ENCODE assay signal across 15 cellular contexts in genomic region chr2:200435379-200435778, GRCh38.
"Had no signal": no experiment of that assay in that cellular context is flagged by ENCODE, and none has a peak within 500 bp of the region (broad histone marks: within the 10 kb centered on the region; RNA-seq: fewer than 3 reads in every experiment).

No MANE protein-coding gene starts in this region.

- H3K27me3 ChIP-seq: esophagus muscularis mucosa, gastroesophageal sphincter, ovary, tibial nerve, vagina had no signal

- H3K4me3 ChIP-seq: esophagus muscularis mucosa, gastroesophageal sphincter, ovary, skin epidermis, tibial nerve, vagina had no signal

- ATAC-seq: activated naive CD4-positive, alpha-beta T cell treated with anti-CD3 and anti-CD28 coated beads, Interleukin-2, amount 50 U/mL, for 72 hours; activated T-cell treated with anti-CD3 and anti-CD28 coated beads, Interleukin-2, amount 50 U/mL, for 4 hours; gastroesophageal sphincter; stimulated activated effector memory CD8-positive, alpha-beta T cell treated with anti-CD3 and anti-CD28 coated beads, Interleukin-12 subunit alpha, Interleukin-12 subunit beta, amount 100 ng/mL, for 72 hours had no signal

- DNase-seq: activated CD4-positive, alpha-beta memory T cell treated with anti-CD3 and anti-CD28 coated beads for 36 hours; activated CD4-positive, CD25-positive, alpha-beta regulatory T cell treated with anti-CD3 and anti-CD28 coated beads, Interleukin-2, amount 50 U/mL, for 72 hours; activated effector memory CD4-positive, alpha-beta T cell treated with anti-CD3 and anti-CD28 coated beads, Interleukin-2, amount 50 U/mL, for 16 hours; activated T-cell treated with anti-CD3 and anti-CD28 coated beads, Interleukin-2, amount 50 U/mL, for 4 hours; amygdala; ovary had no signal

- H3K36me3 ChIP-seq: ovary had no signal

- H3K4me1 ChIP-seq: esophagus muscularis mucosa, gastroesophageal sphincter had no signal

- H3K27ac Mint-ChIP-seq: activated CD4-positive, alpha-beta memory T cell treated with anti-CD3 and anti-CD28 coated beads for 36 hours; activated naive CD4-positive, alpha-beta T cell treated with anti-CD3 and anti-CD28 coated beads, Interleukin-2, amount 50 U/mL, for 72 hours; stimulated activated effector memory CD8-positive, alpha-beta T cell treated with anti-CD3 and anti-CD28 coated beads, Interleukin-12 subunit alpha, Interleukin-12 subunit beta, amount 100 ng/mL, for 72 hours; T-helper 2 cell treated with Interferon-gamma antibody and Interleukin-4, amounts not matched to agents 5 μg/mL and 100 μg/mL, for 36 hours had no signal

- H3K27ac ChIP-seq: esophagus muscularis mucosa, gastroesophageal sphincter, ovary, skin epidermis, tibial nerve, vagina had no signal

- H3K9me3 Mint-ChIP-seq: T-helper 2 cell treated with Interferon-gamma antibody and Interleukin-4, amounts not matched to agents 5 μg/mL and 100 μg/mL, for 36 hours had no signal

- H3K4me3 Mint-ChIP-seq: activated CD4-positive, alpha-beta memory T cell treated with anti-CD3 and anti-CD28 coated beads for 36 hours; activated T-cell treated with anti-CD3 and anti-CD28 coated beads, Interleukin-2, amount 50 U/mL, for 4 hours; stimulated activated effector memory CD8-positive, alpha-beta T cell treated with anti-CD3 and anti-CD28 coated beads, Interleukin-12 subunit alpha, Interleukin-12 subunit beta, amount 100 ng/mL, for 72 hours; T-helper 2 cell treated with Interferon-gamma antibody and Interleukin-4, amounts not matched to agents 5 μg/mL and 100 μg/mL, for 36 hours had no signal

- FAIRE-seq: endometrium had no signal

- H3K9me3 ChIP-seq: esophagus muscularis mucosa, gastroesophageal sphincter, ovary, tibial nerve, vagina had no signal

- H3K27me3 Mint-ChIP-seq: activated CD4-positive, alpha-beta memory T cell treated with anti-CD3 and anti-CD28 coated beads for 36 hours had no signal
